Comparison of ENCODE assay signal across 8 cellular contexts in genomic region chr15:74615313-74616019, GRCh38. TPM values are rescaled to one million over a fixed set of nuclear protein-coding genes. Genes with fewer than 3 reads are reported as not detected.
DNase-seq lines count a peak whose midpoint lies in the region; TF ChIP-seq lines count a peak whose summit lies in the region.

TSS of gene CLK3 (plus strand) at chr15:74615836. CDS start at chr15:74619197, 3,361 bp downstream.

- peak within 1 kb of the TSS; percentile 99 for H3K9ac ChIP-seq in SK-N-MC (ENCODE audit: insufficient read length)

- H3K27ac Mint-ChIP-seq in HFFc6, result peak within 1 kb of the TSS; percentile 94
- peak within 1 kb of the TSS; percentile 99 for H3K27ac Mint-ChIP-seq in activated naive CD4-positive, alpha-beta T cell treated with anti-CD3 and anti-CD28 coated beads, Interleukin-2, amount 10 ng/mL, durations not matched to agents 7 days and 5 days

- no peak for TF ChIP-seq EP300 in suprapubic skin (IDR thresholded peaks at IDR 0.05)

- peaks cover 19% of the 10 kb centered on the region for H3K4me1 Mint-ChIP-seq in HFFc6 (ENCODE audit: low read depth)
- H3K4me1 Mint-ChIP-seq in activated naive CD4-positive, alpha-beta T cell treated with anti-CD3 and anti-CD28 coated beads, Interleukin-2, amount 10 ng/mL, durations not matched to agents 7 days and 5 days, result peaks cover 49% of the 10 kb centered on the region

- peak within 1 kb of the TSS; percentile 93 for H3K27ac ChIP-seq in SK-N-MC
- peak within 1 kb of the TSS; percentile 97 for H3K27ac ChIP-seq in suprapubic skin

- peak within 1 kb of the TSS; percentile 89 for H3K4me3 ChIP-seq in SK-N-MC
- peak within 1 kb of the TSS; percentile 81 for H3K4me3 ChIP-seq in suprapubic skin

- H3K27me3 Mint-ChIP-seq in HFFc6 (ENCODE audit: insufficient read depth), result peaks cover 13% of the 10 kb centered on the region; the same call in 1 of the 2 replicates
- H3K27me3 Mint-ChIP-seq in activated naive CD4-positive, alpha-beta T cell treated with anti-CD3 and anti-CD28 coated beads, Interleukin-2, amount 10 ng/mL, durations not matched to agents 7 days and 5 days, result peaks cover 26% of the 10 kb centered on the region

- H3K36me3 ChIP-seq in SK-N-MC (ENCODE audit: insufficient read depth, low read length), result peaks cover 12% of the 10 kb centered on the region; the same call in 1 of the 2 replicates
- H3K36me3 ChIP-seq in suprapubic skin, result peaks cover 17% of the 10 kb centered on the region

- peaks cover 56% of the 10 kb centered on the region for H3K4me1 ChIP-seq in suprapubic skin

- peak; percentile 74 for DNase-seq in GM04504 (ENCODE audit: low read depth)
- peak; percentile 87 for DNase-seq in HFFc6
- DNase-seq in NCI-H1048 (lab: John Stamatoyannopoulos, UW), result peak; percentile 89
- peak; percentile 16 for DNase-seq in SK-N-MC (ENCODE audit: low read depth, low spot score)
- peak; percentile 97 for DNase-seq in activated naive CD4-positive, alpha-beta T cell treated with anti-CD3 and anti-CD28 coated beads, Interleukin-2, amount 10 ng/mL, durations not matched to agents 7 days and 5 days
- peak; percentile 96 for DNase-seq in germinal center (ENCODE audit: low spot score)
- peak; percentile 87 for DNase-seq in occipital lobe (lab: John Stamatoyannopoulos, UW)
- DNase-seq in suprapubic skin (ENCODE audit: low spot score in 2 of 2), result peak; percentile 97

- peak in 1 of 2 donors; percentile 76 for TF ChIP-seq POLR2A in suprapubic skin (IDR thresholded peaks at IDR 0.05)

- H3K9me3 ChIP-seq in SK-N-MC (ENCODE audit: low read depth, low read length) (no peaks in the 10 kb centered on the region), suprapubic skin (no peaks in the 10 kb centered on the region)

- H3K9me3 Mint-ChIP-seq in HFFc6, result no peaks in the 10 kb centered on the region
- H3K9me3 Mint-ChIP-seq in activated naive CD4-positive, alpha-beta T cell treated with anti-CD3 and anti-CD28 coated beads, Interleukin-2, amount 10 ng/mL, durations not matched to agents 7 days and 5 days, result no peaks in the 10 kb centered on the region

- no peaks in the 10 kb centered on the region for H3K27me3 ChIP-seq in suprapubic skin

- H3K36me3 Mint-ChIP-seq in HFFc6 (ENCODE audit: low read depth), result no peaks in the 10 kb centered on the region; the same call in none of the 2 replicates
- H3K36me3 Mint-ChIP-seq in activated naive CD4-positive, alpha-beta T cell treated with anti-CD3 and anti-CD28 coated beads, Interleukin-2, amount 10 ng/mL, durations not matched to agents 7 days and 5 days, result peaks cover 24% of the 10 kb centered on the region

- under 1% methylated on average over 34 of the region's 94 CpGs for WGBS in suprapubic skin

- CTCF ChIA-PET in activated naive CD4-positive, alpha-beta T cell treated with anti-CD3 and anti-CD28 coated beads, Interleukin-2, amount 10 ng/mL, durations not matched to agents 7 days and 5 days (lab: Charles Lee), result interaction anchor here (1.1 to 15.6 kb wide), 4 partner anchors 21 to 241 kb away, joined by 4 to 197 read pairs (median 28); no protein-coding TSS in a partner anchor

- peak within 1 kb of the TSS; percentile 97 for H3K4me3 Mint-ChIP-seq in HFFc6
- H3K4me3 Mint-ChIP-seq in activated naive CD4-positive, alpha-beta T cell treated with anti-CD3 and anti-CD28 coated beads, Interleukin-2, amount 10 ng/mL, durations not matched to agents 7 days and 5 days, result peak within 1 kb of the TSS; percentile 93

- TF ChIP-seq CTCF in HFFc6 (IDR thresholded peaks at IDR 0.05) (no peak), suprapubic skin (IDR thresholded peaks at IDR 0.05) (no peak)

RNA-seq across cellular contexts. Expression of gene CLK3, which starts in this region (rescaled TPM):
- total RNA-seq in HFFc6 (2021; fragmentation: NEBNext Ultra II Directional; extraction: Animal tissue kit (Norgen Biotek cat#: 25700)), result 10 to 100 TPM; 45.4 to 53.0 (median 46.9) TPM
- 27.0 TPM for total RNA-seq in occipital lobe
- 100 to 1,000 TPM in 3 of 4 donors, 10 to 100 TPM in 1; 93.1 to 244 (median 115) TPM for total RNA-seq in suprapubic skin

Comparison
In these comparisons a context has a peak if more than half of its experiments do, and no peak if none do; other contexts are left out.
1. Peak in every context shown above with its lines: DNase-seq, H3K4me3 ChIP-seq and H3K27ac ChIP-seq.
2. DNase-seq: peak in every context shown above with its lines; median percentile 97 in activated naive CD4-positive, alpha-beta T cell treated with anti-CD3 and anti-CD28 coated beads, Interleukin-2, amount 10 ng/mL, durations not matched to agents 7 days and 5 days; 97 in suprapubic skin; 96 in germinal center; 89 in NCI-H1048; 87 in HFFc6; 87 in occipital lobe; 74 in GM04504; 16 in SK-N-MC.